8 cellular contexts compared by ENCODE assay signal in the genomic region with DNA sequence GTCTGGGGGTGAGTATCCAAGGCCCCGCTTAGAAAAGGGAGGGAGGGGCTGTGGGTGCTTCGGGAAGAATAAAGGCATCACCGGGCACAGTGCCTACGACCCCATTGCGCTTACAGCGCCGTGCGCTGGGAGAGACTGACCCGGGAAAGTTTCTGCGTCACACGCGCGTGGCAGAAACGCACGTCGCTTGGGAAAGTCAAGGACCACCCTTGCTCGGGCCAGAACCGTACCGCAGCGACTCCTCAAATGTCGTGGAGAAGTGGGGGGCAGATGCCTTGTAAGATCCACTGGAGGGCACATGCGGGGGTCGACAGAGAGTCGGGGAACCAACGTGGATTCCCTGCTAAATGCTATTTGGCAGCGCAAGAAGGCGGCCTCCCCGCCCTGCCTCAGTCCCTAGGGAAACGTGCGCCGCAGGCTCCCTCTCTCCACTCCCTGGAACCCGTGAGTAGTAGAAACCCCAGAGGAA. TPM values are rescaled to one million over a fixed set of nuclear protein-coding genes. Genes with fewer than 3 reads are reported as not detected.
DNase-seq lines count a peak whose midpoint lies in the region; ATAC-seq and TF ChIP-seq lines count a peak whose summit lies in the region.

No MANE protein-coding gene starts in this region.

- H3K27ac Mint-ChIP-seq in mesothelial cell of epicardium, result peak overlapping the region; percentile 95
- no peak overlapping the region for H3K27ac Mint-ChIP-seq in activated CD4-positive, alpha-beta T cell treated with anti-CD3 and anti-CD28 coated beads, Interleukin-2, amount 10 ng/mL, durations not matched to agents 24 days and 14 days

- peaks cover 33% of the 10 kb centered on the region for H3K27me3 Mint-ChIP-seq in mesothelial cell of epicardium (ENCODE audit: low read depth)
- peaks cover 43% of the 10 kb centered on the region for H3K27me3 Mint-ChIP-seq in activated CD4-positive, alpha-beta T cell treated with anti-CD3 and anti-CD28 coated beads, Interleukin-2, amount 10 ng/mL, durations not matched to agents 24 days and 14 days

- peaks cover 3% of the 10 kb centered on the region for H3K36me3 Mint-ChIP-seq in mesothelial cell of epicardium
- H3K36me3 Mint-ChIP-seq in activated CD4-positive, alpha-beta T cell treated with anti-CD3 and anti-CD28 coated beads, Interleukin-2, amount 10 ng/mL, durations not matched to agents 24 days and 14 days (ENCODE audit: low read depth), result no peaks in the 10 kb centered on the region

- ATAC-seq in HG02798 (IDR thresholded peaks at IDR 0.05; ENCODE audit: poor library complexity, unreplicated experiment), result no peak

- DNase-seq in NT2/D1 (ENCODE audit: low read depth, low spot score) (no peak), mesothelial cell of epicardium (ENCODE audit: low spot score in 2 of 2, unreplicated experiment in 2 of 2) (peak in 1 of 2 experiments; percentile 52), transverse colon (peak; percentile 48)
- no peak for DNase-seq in activated CD4-positive, alpha-beta T cell treated with anti-CD3 and anti-CD28 coated beads, Interleukin-2, amount 10 ng/mL, durations not matched to agents 24 days and 14 days
- DNase-seq in stimulated activated CD8-positive, alpha-beta memory T cell treated with anti-CD3 and anti-CD28 coated beads, Interleukin-4, amount 100 ng/mL, for 48 hours, result no peak
- no peak for DNase-seq in activated T-cell treated with anti-CD3 and anti-CD28 coated beads, Interleukin-2, amount 50 U/mL, for 48 hours

- peak overlapping the region; percentile 85 to 88 for H3K27ac ChIP-seq in esophagus (ENCODE audit: low read depth in 2 of 2, low read length in 1 of 2)
- H3K27ac ChIP-seq in transverse colon, result peak overlapping the region; percentile 90 to 96 (median 92)

- TF ChIP-seq EP300 in transverse colon (IDR thresholded peaks at IDR 0.05; ENCODE audit: low read depth), result no peak

- in situ Hi-C loops in transverse colon (cut with MboI; ENCODE audit: low pct_ligation_motif_present in 1 of 4, low pct_unique_long_range_greater_than_20kb in 1 of 4, low sequenced_read_pairs in 3 of 4), result loop anchor here in 1 of 4 donors (25.0 kb wide), 1 partner anchor 727 kb away; no protein-coding TSS in a partner anchor

- H3K36me3 ChIP-seq in NT2/D1 (ENCODE audit: insufficient read depth, insufficient read length, low read length) (peaks cover 26% of the 10 kb centered on the region), esophagus (ENCODE audit: control insufficient read depth in 2 of 2, insufficient read depth in 2 of 2, low read length in 1 of 2) (no peaks in the 10 kb centered on the region), transverse colon (no peaks in the 10 kb centered on the region)

- intact Hi-C loops in transverse colon (cut with DNase I; ENCODE audit: low total_unique reads), result loop anchor here (5.0 to 10.0 kb wide), 2 partner anchors 151 to 162 kb away; no protein-coding TSS in a partner anchor
- intact Hi-C loops in activated CD4-positive, alpha-beta T cell treated with anti-CD3 and anti-CD28 coated beads, Interleukin-2, amount 10 ng/mL, durations not matched to agents 24 days and 14 days (cut with micrococcal nuclease), result no loop called here

- no peak for TF ChIP-seq CTCF in mesothelial cell of epicardium (IDR thresholded peaks at IDR 0.05; ENCODE audit: unreplicated experiment)
- no peak for TF ChIP-seq CTCF in transverse colon (IDR thresholded peaks at IDR 0.05)

- H3K4me1 ChIP-seq in NT2/D1 (ENCODE audit: insufficient read depth, insufficient read length), result peaks cover 6% of the 10 kb centered on the region
- peaks cover 0 to 2% of the 10 kb centered on the region in 2 donors for H3K4me1 ChIP-seq in esophagus (ENCODE audit: control insufficient read depth in 2 of 2, insufficient read depth in 2 of 2, low read length in 1 of 2)
- H3K4me1 ChIP-seq in transverse colon, result peaks cover 0 to 18% (median 9%) of the 10 kb centered on the region in 4 donors

- H3K4me1 Mint-ChIP-seq in mesothelial cell of epicardium, result peaks cover 35% of the 10 kb centered on the region
- peaks cover 6% of the 10 kb centered on the region for H3K4me1 Mint-ChIP-seq in activated CD4-positive, alpha-beta T cell treated with anti-CD3 and anti-CD28 coated beads, Interleukin-2, amount 10 ng/mL, durations not matched to agents 24 days and 14 days

- WGBS in esophagus, 2 donors, result 3% methylated on average over 32 of the region's 32 CpGs
- 16% methylated on average over 30 of the region's 32 CpGs; no CpG with 5 or more reads in 1 of the 2 donors for WGBS in transverse colon (ENCODE audit: low coverage in 1 of 2), 2 donors

- TF ChIP-seq POLR2A in transverse colon (IDR thresholded peaks at IDR 0.05), result no peak

- peak overlapping the region; percentile 91 for H3K9ac ChIP-seq in NT2/D1 (ENCODE audit: insufficient read length, low read depth)

- H3K9me3 Mint-ChIP-seq in mesothelial cell of epicardium, result no peaks in the 10 kb centered on the region
- no peaks in the 10 kb centered on the region for H3K9me3 Mint-ChIP-seq in activated CD4-positive, alpha-beta T cell treated with anti-CD3 and anti-CD28 coated beads, Interleukin-2, amount 10 ng/mL, durations not matched to agents 24 days and 14 days

- H3K27me3 ChIP-seq in NT2/D1 (ENCODE audit: insufficient read depth, insufficient read length), result no peaks in the 10 kb centered on the region
- no peaks in the 10 kb centered on the region for H3K27me3 ChIP-seq in esophagus (ENCODE audit: control insufficient read depth in 1 of 2, insufficient read depth in 2 of 2, low read length in 2 of 2)
- peaks cover 23% of the 10 kb centered on the region for H3K27me3 ChIP-seq in transverse colon

- H3K4me3 ChIP-seq in NT2/D1 (ENCODE audit: insufficient read length, low read depth) (peak overlapping the region; percentile 79), esophagus (ENCODE audit: low read depth in 1 of 2, low read length in 2 of 2) (peak overlapping the region; percentile 56 to 67), transverse colon (peak overlapping the region; percentile 40 to 66 (median 58))

- H3K4me3 Mint-ChIP-seq in mesothelial cell of epicardium, result peak overlapping the region; percentile 95
- no peak overlapping the region for H3K4me3 Mint-ChIP-seq in activated CD4-positive, alpha-beta T cell treated with anti-CD3 and anti-CD28 coated beads, Interleukin-2, amount 10 ng/mL, durations not matched to agents 24 days and 14 days

- H3K9me3 ChIP-seq in NT2/D1 (ENCODE audit: insufficient read depth, low read length) (no peaks in the 10 kb centered on the region), esophagus (ENCODE audit: control insufficient read depth in 2 of 2, insufficient read depth in 1 of 2, low read depth in 1 of 2, low read length in 1 of 2) (no peaks in the 10 kb centered on the region), transverse colon (no peaks in the 10 kb centered on the region)

RNA-seq across cellular contexts. Expression of a gene that starts 2.4 kb away (rescaled TPM):
- 1 to 10 TPM; 3.1 to 3.3 TPM for polyA plus RNA-seq in esophagus
- 115 to 129 TPM (median 127 TPM) in 3 replicates for total RNA-seq in mesothelial cell of epicardium
- 10 to 100 TPM in 2 of 4 donors, 1 to 10 TPM in 2; 6.3 to 20.1 (median 13.0) TPM for total RNA-seq in transverse colon
- total RNA-seq in activated CD4-positive, alpha-beta T cell treated with anti-CD3 and anti-CD28 coated beads, Interleukin-2, amount 10 ng/mL, durations not matched to agents 24 days and 14 days, result not detected in 2 replicates
